In genomic region chr2:186639939-186640338, GRCh38 we compare ENCODE assay signal across 11 cellular contexts. TPM values are rescaled to one million over a fixed set of nuclear protein-coding genes. Genes with fewer than 3 reads are reported as not detected.
DNase-seq lines count a peak whose midpoint lies in the region; ATAC-seq, FAIRE-seq and TF ChIP-seq lines count a peak whose summit lies in the region.
"Had no signal": no experiment of that assay in that cellular context is flagged by ENCODE, and none has a peak within 500 bp of the region (broad histone marks: within the 10 kb centered on the region; RNA-seq: fewer than 3 reads in every experiment).

No MANE protein-coding gene starts in this region.

- peak; percentile 13 for FAIRE-seq in GM12891 (lab: Jason Lieb, UNC)

- TF ChIP-seq POLR2A in GM12891 (IDR thresholded peaks at IDR 0.05; ENCODE audit: low read depth, low read length): no peak

- ATAC-seq in GM19025 (IDR thresholded peaks at IDR 0.05; ENCODE audit: low read depth, unreplicated experiment) (peak; percentile 62), HG02642 (IDR thresholded peaks at IDR 0.05; ENCODE audit: poor library complexity, unreplicated experiment) (peak; percentile 66), HG03521 (IDR thresholded peaks at IDR 0.05; ENCODE audit: unreplicated experiment) (peak; percentile 57)

- DNase-seq in GM12891 (ENCODE audit: insufficient read length, low spot score) (no peak), NCI-H524 (lab: John Stamatoyannopoulos, UW) (no peak), SHP77 treated with DMSO at 0.1 percent for 48 hours (lab: John Stamatoyannopoulos, UW) (no peak), LoVo (ENCODE audit: low spot score) (no peak), dedifferentiated amniotic fluid mesenchymal stem cell (ENCODE audit: extremely low spot score) (no peak)
- DNase-seq: CD4-positive, CD25-positive, alpha-beta regulatory T cell; NCI-H82; trophoblast cell had no signal

TF ChIP-seq in GM12891, 5 proteins besides CTCF, POLR2A, EP300 and RAD21:
- TF ChIP-seq PAX5 (IDR thresholded peaks at IDR 0.05; ENCODE audit: insufficient read depth, low read length, severe bottlenecking): no peak
- no peak for TF ChIP-seq TAF1 (IDR thresholded peaks at IDR 0.05; ENCODE audit: low read depth, low read length)
- TF ChIP-seq POU2F2 (IDR thresholded peaks at IDR 0.05; ENCODE audit: low read depth, low read length): no peak
- TF ChIP-seq SPI1 (IDR thresholded peaks at IDR 0.05; ENCODE audit: low read depth, low read length): no peak
- TF ChIP-seq POLR2AphosphoS5 (IDR thresholded peaks at IDR 0.05; ENCODE audit: low read depth, low read length): no peak

RNA-seq across cellular contexts. Expression of gene ITGAV, which starts 50.1 kb away (rescaled TPM):
- polyA plus RNA-seq in GM12891 (2012; ENCODE audit: low read depth, missing spikeins): 1.8 TPM

RNA-seq across cellular contexts. Expression of gene FAM171B, which starts 53.9 kb away (rescaled TPM):
- 0.72 TPM for polyA plus RNA-seq in GM12891 (2012; ENCODE audit: low read depth, missing spikeins)
- polyA plus RNA-seq: CD4-positive, CD25-positive, alpha-beta regulatory T cell had no signal
